8 cellular contexts compared by ENCODE assay signal in the genomic region with DNA sequence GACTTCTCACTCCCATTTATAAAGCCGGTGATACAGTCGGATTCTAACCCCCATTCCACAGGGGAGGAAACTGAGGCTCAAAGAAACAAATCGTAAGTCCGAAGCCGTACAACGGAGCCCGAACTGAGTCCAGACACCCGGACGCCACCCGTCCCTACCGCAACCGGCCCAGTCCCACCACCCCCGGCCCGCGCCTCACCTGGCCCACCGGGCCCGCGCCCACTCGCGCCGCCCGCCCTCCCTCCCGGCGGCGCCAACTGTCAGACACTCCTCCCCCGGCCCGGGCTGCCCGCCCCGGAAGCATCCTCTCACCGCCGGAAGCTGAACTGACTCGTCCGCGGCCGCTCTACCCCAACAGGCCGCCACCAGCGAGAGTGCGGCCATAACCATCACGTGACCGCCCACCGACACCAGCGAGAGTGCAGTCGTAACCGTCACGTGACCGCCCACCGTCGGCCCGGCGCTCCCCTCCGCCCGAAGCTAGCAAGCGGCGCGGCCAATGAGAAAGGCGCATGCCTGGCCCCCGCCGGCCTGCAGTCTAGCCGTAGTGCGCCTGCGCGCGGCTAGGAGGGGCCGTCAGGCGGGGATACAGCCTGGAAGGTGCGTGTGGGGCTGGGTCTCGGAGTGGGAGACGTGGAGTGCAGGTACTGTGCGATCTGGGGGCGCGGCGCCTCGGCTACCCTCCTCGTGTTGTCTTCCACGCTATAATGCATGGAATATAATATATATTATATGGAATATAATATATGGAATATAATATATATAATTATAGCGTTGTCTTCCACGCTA. TPM values are rescaled to one million over a fixed set of nuclear protein-coding genes. Genes with fewer than 3 reads are reported as not detected.
DNase-seq lines count a peak whose midpoint lies in the region; ATAC-seq and TF ChIP-seq lines count a peak whose summit lies in the region.

A gene with protein sequence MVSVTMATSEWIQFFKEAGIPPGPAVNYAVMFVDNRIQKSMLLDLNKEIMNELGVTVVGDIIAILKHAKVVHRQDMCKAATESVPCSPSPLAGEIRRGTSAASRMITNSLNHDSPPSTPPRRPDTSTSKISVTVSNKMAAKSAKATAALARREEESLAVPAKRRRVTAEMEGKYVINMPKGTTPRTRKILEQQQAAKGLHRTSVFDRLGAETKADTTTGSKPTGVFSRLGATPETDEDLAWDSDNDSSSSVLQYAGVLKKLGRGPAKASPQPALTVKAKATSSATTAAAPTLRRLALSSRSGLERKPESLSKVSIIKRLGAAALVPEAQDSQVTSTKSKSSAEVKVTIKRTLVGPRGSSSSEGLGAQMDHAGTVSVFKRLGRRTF (minus strand): TSS at position 273 of the 789 bp plus-strand sequence. CDS start 6,540 bp downstream, outside the sequence.
A gene with protein sequence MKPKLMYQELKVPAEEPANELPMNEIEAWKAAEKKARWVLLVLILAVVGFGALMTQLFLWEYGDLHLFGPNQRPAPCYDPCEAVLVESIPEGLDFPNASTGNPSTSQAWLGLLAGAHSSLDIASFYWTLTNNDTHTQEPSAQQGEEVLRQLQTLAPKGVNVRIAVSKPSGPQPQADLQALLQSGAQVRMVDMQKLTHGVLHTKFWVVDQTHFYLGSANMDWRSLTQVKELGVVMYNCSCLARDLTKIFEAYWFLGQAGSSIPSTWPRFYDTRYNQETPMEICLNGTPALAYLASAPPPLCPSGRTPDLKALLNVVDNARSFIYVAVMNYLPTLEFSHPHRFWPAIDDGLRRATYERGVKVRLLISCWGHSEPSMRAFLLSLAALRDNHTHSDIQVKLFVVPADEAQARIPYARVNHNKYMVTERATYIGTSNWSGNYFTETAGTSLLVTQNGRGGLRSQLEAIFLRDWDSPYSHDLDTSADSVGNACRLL (plus strand): TSS at position 571 of the 789 bp plus-strand sequence. CDS start 17,789 bp downstream, outside the sequence.

- CTCF ChIA-PET in AG04450 (lab: Charles Lee) (interaction anchor here (0.7 to 1.5 kb wide), 3 partner anchors 43 to 208 kb away, joined by 3 to 9 read pairs (median 3); no protein-coding TSS in a partner anchor), WTC11 (lab: Charles Lee) (interaction anchor here (0.6 to 1.6 kb wide), 15 partner anchors 17 to 201 kb away, joined by 3 to 12 read pairs (median 4); a partner anchor contains a TSS)

- H3K27ac ChIP-seq in AG04450 (ENCODE audit: low read depth, low read length), result peak within 1 kb of the TSS; percentile 3

- peak within 1 kb of the TSS; percentile 90 for H3K4me3 Mint-ChIP-seq in WTC11

- POLR2A ChIA-PET in AG04450 (lab: Yijun Ruan, JAX), result interaction anchor here (0.8 to 1.1 kb wide), 8 partner anchors 9 to 117 kb away, joined by 3 to 9 read pairs (median 3); a partner anchor contains a TSS
- POLR2A ChIA-PET in WTC11 (lab: Charles Lee), result interaction anchor here (0.7 to 1.2 kb wide), 6 partner anchors 18 to 95 kb away, joined by 3 to 10 read pairs (median 3); no protein-coding TSS in a partner anchor

- H3K36me3 Mint-ChIP-seq in WTC11, result no peaks in the 10 kb centered on the region

- ATAC-seq in GM18909 (IDR thresholded peaks at IDR 0.05; ENCODE audit: poor library complexity, unreplicated experiment), result peak; percentile 95
- peak; percentile 96 for ATAC-seq in HG03175 (IDR thresholded peaks at IDR 0.05; ENCODE audit: unreplicated experiment)
- ATAC-seq in WTC11, result peak; percentile 97

- TF ChIP-seq CTCF in AG04450 (IDR thresholded peaks at IDR 0.05; ENCODE audit: low read depth, low read length), result no peak
- no peak for TF ChIP-seq CTCF in WTC11 (IDR thresholded peaks at IDR 0.05)
- no peak for TF ChIP-seq CTCF in cardiac fibroblast (IDR thresholded peaks at IDR 0.05; ENCODE audit: low read depth, low read length)

- H3K27me3 ChIP-seq in AG04450 (ENCODE audit: control insufficient read depth, insufficient read depth, low read length), result no peaks in the 10 kb centered on the region

- H3K27ac Mint-ChIP-seq in WTC11, result peak within 1 kb of the TSS; percentile 94

- no peaks in the 10 kb centered on the region for H3K27me3 Mint-ChIP-seq in WTC11 (ENCODE audit: low read depth)

- H3K9me3 Mint-ChIP-seq in WTC11, result no peaks in the 10 kb centered on the region

- H3K4me1 Mint-ChIP-seq in WTC11, result peaks cover 11% of the 10 kb centered on the region

- no peaks in the 10 kb centered on the region for H3K9me3 ChIP-seq in AG04450 (ENCODE audit: control insufficient read depth, insufficient read depth, low read length)

- peak; percentile 99 for DNase-seq in AG04450 (ENCODE audit: low read depth, low spot score)
- DNase-seq in NCI-H226, result peak; percentile 100
- peak; percentile 99 for DNase-seq in WTC11 (ENCODE audit: low spot score)
- peak; percentile 99 to 100 for DNase-seq in cardiac fibroblast (ENCODE audit: low read depth in 2 of 2)
- peak; percentile 100 for DNase-seq in iPS-NIHi7 (ENCODE audit: extremely low spot score)
- DNase-seq in smooth muscle cell of the brain vasculature (ENCODE audit: low read depth, low spot score), result peak; percentile 97

- H3K4me3 ChIP-seq in AG04450 (ENCODE audit: low read depth, low read length) (peak within 1 kb of the TSS; percentile 96), cardiac fibroblast (replicated peaks in 1 of 2; ENCODE audit: low read depth in 2 of 2, low read length in 2 of 2) (peak within 1 kb of the TSS; percentile 80 to 87)

TF ChIP-seq in WTC11, 78 proteins besides CTCF, POLR2A, EP300 and RAD21 (continues in another document):
- TF ChIP-seq PRRX2 (CRISPR knock-in tag; IDR thresholded peaks at IDR 0.05) (no peak), TEAD4 (CRISPR knock-in tag; IDR thresholded peaks at IDR 0.05) (no peak), ELF4 (CRISPR knock-in tag; IDR thresholded peaks at IDR 0.05; ENCODE audit: low read depth) (no peak), ZNF138 (CRISPR knock-in tag; conservative IDR thresholded peaks at IDR 0.05) (no peak), CREB1 (CRISPR knock-in tag; IDR thresholded peaks at IDR 0.05) (no peak), NR2C2 (CRISPR knock-in tag; IDR thresholded peaks at IDR 0.05) (peak; percentile 54; the same call in 1 of the 2 replicates), SP1 (CRISPR knock-in tag; conservative IDR thresholded peaks at IDR 0.05) (peak; percentile 93)
- TF ChIP-seq, protein P1, sequence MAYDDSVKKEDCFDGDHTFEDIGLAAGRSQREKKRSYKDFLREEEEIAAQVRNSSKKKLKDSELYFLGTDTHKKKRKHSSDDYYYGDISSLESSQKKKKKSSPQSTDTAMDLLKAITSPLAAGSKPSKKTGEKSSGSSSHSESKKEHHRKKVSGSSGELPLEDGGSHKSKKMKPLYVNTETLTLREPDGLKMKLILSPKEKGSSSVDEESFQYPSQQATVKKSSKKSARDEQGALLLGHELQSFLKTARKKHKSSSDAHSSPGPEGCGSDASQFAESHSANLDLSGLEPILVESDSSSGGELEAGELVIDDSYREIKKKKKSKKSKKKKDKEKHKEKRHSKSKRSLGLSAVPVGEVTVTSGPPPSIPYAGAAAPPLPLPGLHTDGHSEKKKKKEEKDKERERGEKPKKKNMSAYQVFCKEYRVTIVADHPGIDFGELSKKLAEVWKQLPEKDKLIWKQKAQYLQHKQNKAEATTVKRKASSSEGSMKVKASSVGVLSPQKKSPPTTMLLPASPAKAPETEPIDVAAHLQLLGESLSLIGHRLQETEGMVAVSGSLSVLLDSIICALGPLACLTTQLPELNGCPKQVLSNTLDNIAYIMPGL (CRISPR knock-in tag; IDR thresholded peaks at IDR 0.05), result peak; percentile 46; the same call in 1 of the 2 replicates
- TF ChIP-seq, protein P2, sequence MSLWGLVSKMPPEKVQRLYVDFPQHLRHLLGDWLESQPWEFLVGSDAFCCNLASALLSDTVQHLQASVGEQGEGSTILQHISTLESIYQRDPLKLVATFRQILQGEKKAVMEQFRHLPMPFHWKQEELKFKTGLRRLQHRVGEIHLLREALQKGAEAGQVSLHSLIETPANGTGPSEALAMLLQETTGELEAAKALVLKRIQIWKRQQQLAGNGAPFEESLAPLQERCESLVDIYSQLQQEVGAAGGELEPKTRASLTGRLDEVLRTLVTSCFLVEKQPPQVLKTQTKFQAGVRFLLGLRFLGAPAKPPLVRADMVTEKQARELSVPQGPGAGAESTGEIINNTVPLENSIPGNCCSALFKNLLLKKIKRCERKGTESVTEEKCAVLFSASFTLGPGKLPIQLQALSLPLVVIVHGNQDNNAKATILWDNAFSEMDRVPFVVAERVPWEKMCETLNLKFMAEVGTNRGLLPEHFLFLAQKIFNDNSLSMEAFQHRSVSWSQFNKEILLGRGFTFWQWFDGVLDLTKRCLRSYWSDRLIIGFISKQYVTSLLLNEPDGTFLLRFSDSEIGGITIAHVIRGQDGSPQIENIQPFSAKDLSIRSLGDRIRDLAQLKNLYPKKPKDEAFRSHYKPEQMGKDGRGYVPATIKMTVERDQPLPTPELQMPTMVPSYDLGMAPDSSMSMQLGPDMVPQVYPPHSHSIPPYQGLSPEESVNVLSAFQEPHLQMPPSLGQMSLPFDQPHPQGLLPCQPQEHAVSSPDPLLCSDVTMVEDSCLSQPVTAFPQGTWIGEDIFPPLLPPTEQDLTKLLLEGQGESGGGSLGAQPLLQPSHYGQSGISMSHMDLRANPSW (CRISPR knock-in tag; conservative IDR thresholded peaks at IDR 0.05; ENCODE audit: low read depth), result no peak
- TF ChIP-seq, protein P3, sequence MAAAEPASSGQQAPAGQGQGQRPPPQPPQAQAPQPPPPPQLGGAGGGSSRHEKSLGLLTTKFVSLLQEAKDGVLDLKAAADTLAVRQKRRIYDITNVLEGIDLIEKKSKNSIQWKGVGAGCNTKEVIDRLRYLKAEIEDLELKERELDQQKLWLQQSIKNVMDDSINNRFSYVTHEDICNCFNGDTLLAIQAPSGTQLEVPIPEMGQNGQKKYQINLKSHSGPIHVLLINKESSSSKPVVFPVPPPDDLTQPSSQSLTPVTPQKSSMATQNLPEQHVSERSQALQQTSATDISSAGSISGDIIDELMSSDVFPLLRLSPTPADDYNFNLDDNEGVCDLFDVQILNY (CRISPR knock-in tag; IDR thresholded peaks at IDR 0.05), result peak; percentile 83

RNA-seq across cellular contexts. Expression of the first gene that starts in this region (rescaled TPM):
- polyA plus RNA-seq in AG04450 (2011; rRNA removed), result 15.9 and 16.9 TPM in 2 replicates
- 30.8 and 34.1 TPM in 2 replicates for polyA minus RNA-seq in AG04450 (2011; rRNA and poly(A)+ RNA removed)
- 14.7 to 17.2 TPM (median 15.6 TPM) in 3 replicates for total RNA-seq in WTC11 (2021)

RNA-seq across cellular contexts. Expression of the second gene that starts in this region (rescaled TPM):
- polyA plus RNA-seq in AG04450 (2011; rRNA removed), result 395 and 559 TPM in 2 replicates
- 161 and 225 TPM in 2 replicates for polyA minus RNA-seq in AG04450 (2011; rRNA and poly(A)+ RNA removed)
- total RNA-seq in WTC11 (2021), result 190 to 200 TPM (median 193 TPM) in 3 replicates

Comparison
In these comparisons a context has a peak if more than half of its experiments do, and no peak if none do; other contexts are left out.
1. Peak in every context shown above with its lines: DNase-seq, ATAC-seq, H3K4me3 ChIP-seq and H3K27ac ChIP-seq.